Comparison of ENCODE assay signal across 17 cellular contexts in the genomic region with DNA sequence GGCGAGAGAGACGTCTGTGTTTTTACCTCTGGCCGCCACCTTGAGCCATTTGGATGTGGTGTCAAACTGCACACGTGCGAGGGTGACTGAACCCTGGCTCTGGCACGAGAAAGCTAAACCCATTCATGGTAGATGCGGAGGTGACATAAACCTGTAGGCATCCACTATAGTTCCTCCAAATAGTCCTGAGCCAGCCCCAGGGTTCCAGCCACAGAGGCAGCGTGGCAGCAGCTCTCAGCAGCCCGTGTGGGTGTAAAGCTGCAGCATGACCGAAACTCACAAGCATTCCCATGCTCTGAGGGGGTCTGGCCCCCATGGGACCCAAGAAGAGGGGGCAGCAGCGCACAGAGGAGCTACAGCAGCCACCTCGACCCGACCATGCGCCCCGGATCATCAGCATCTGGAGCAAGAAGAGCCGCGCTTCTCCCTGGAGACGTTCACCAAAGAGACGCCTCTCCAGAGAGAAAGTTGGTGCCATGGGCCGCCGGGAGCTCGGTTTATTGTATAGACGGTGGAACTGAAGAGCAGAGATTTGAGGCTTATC.
A peak's percentile ranks its signal among the peaks of the same experiment; 100 is the strongest.
DNase-seq lines count a peak whose midpoint lies in the region; ATAC-seq and TF ChIP-seq lines count a peak whose summit lies in the region.
"Had no signal": no experiment of that assay in that cellular context is flagged by ENCODE, and none has a peak within 500 bp of the region (broad histone marks: within the 10 kb centered on the region; RNA-seq: fewer than 3 reads in every experiment).

No MANE protein-coding gene starts in this region.

- H3K9me3 Mint-ChIP-seq in endothelial cell (ENCODE audit: unreplicated experiment), result peaks cover 4% of the 10 kb centered on the region

- H3K4me3 ChIP-seq in osteoblast (ENCODE audit: insufficient read depth, low read length) (no peak overlapping the region), lower lobe of right lung (no peak overlapping the region)
- H3K4me3 ChIP-seq: Peyer's patch had no signal

- peak; percentile 31 for DNase-seq in Right ventricle myocardium superior
- DNase-seq in Right ventricle myocardium inferior (ENCODE audit: missing footprints), result no peak
- peak; percentile 1 for DNase-seq in endothelial cell (ENCODE audit: low spot score)
- DNase-seq in osteoblast (ENCODE audit: insufficient read length, low spot score, missing footprints), result peak; percentile 23
- DNase-seq in lower lobe of right lung, result no peak
- DNase-seq: DMS79 treated with DMSO at 0.1 percent for 48 hours; KG1; NCI-H1105 treated with DMSO at 0.1 percent for 48 hours; NCI-H1694 treated with DMSO at 0.1 percent for 48 hours; NCI-H2107; NCI-H510A; NCI-H748 treated with DMSO at 0.1 percent for 48 hours; NK-92 treated with Interleukin-12 subunit alpha and Interleukin-12 subunit beta, amount 100 ng/mL, for 24 hours had no signal

- H3K4me2 ChIP-seq in osteoblast (ENCODE audit: insufficient read depth, low read length), result no peak overlapping the region

- ATAC-seq in Right ventricle myocardium superior (ENCODE audit: poor library complexity) (no peak), Right ventricle myocardium inferior (no peak), GM21528 (IDR thresholded peaks at IDR 0.05; ENCODE audit: low FRiP score, unreplicated experiment) (no peak), GM21619 (IDR thresholded peaks at IDR 0.05; ENCODE audit: unreplicated experiment) (no peak), lower lobe of right lung (no peak)

- peaks cover 4% of the 10 kb centered on the region for H3K4me1 Mint-ChIP-seq in endothelial cell (ENCODE audit: unreplicated experiment)

- no peaks in the 10 kb centered on the region for H3K79me2 ChIP-seq in osteoblast (ENCODE audit: insufficient read depth, low read length)

- H3K27ac ChIP-seq in osteoblast (ENCODE audit: low read depth, low read length), result no peak overlapping the region
- no peak overlapping the region for H3K27ac ChIP-seq in lower lobe of right lung
- H3K27ac ChIP-seq: C4-2B, Peyer's patch had no signal

- H3K36me3 ChIP-seq in osteoblast (ENCODE audit: insufficient read depth, low read length) (no peaks in the 10 kb centered on the region), lower lobe of right lung (no peaks in the 10 kb centered on the region)
- H3K36me3 ChIP-seq: Peyer's patch had no signal

- H3K36me3 Mint-ChIP-seq in endothelial cell (ENCODE audit: low read depth, unreplicated experiment), result peaks cover 4% of the 10 kb centered on the region

- H3K27me3 ChIP-seq in osteoblast (ENCODE audit: insufficient read depth, low read length) (no peaks in the 10 kb centered on the region), lower lobe of right lung (ENCODE audit: low read depth) (no peaks in the 10 kb centered on the region)
- H3K27me3 ChIP-seq: Peyer's patch had no signal

- no peak overlapping the region for H3K27ac Mint-ChIP-seq in endothelial cell (ENCODE audit: unreplicated experiment)

- H3K9me3 ChIP-seq in osteoblast (ENCODE audit: low read depth, low read length) (no peaks in the 10 kb centered on the region), lower lobe of right lung (no peaks in the 10 kb centered on the region)
- H3K9me3 ChIP-seq: Peyer's patch had no signal

- TF ChIP-seq CTCF in endothelial cell (IDR thresholded peaks at IDR 0.05; ENCODE audit: unreplicated experiment) (no peak), osteoblast (IDR thresholded peaks at IDR 0.05; ENCODE audit: extremely low read depth, low read depth, low read length) (no peak), lower lobe of right lung (IDR thresholded peaks at IDR 0.05) (no peak)

- H3K27me3 Mint-ChIP-seq in endothelial cell (ENCODE audit: unreplicated experiment), result peaks cover 3% of the 10 kb centered on the region

- H3K4me3 Mint-ChIP-seq in endothelial cell (ENCODE audit: unreplicated experiment), result no peak overlapping the region

- H3K4me1 ChIP-seq in osteoblast (ENCODE audit: insufficient read depth, low read length) (no peaks in the 10 kb centered on the region), lower lobe of right lung (no peaks in the 10 kb centered on the region)
- H3K4me1 ChIP-seq: Peyer's patch had no signal

- H2AFZ ChIP-seq in osteoblast (ENCODE audit: low read length), result no peak overlapping the region

- no peaks in the 10 kb centered on the region for H4K20me1 ChIP-seq in osteoblast (ENCODE audit: insufficient read depth, low read length)

- intact Hi-C loops in Right ventricle myocardium superior (cut with DNase I), result no loop called here
- intact Hi-C loops in Right ventricle myocardium inferior (cut with DNase I), result no loop called here
- intact Hi-C loops in lower lobe of right lung (cut with DNase I), result no loop called here

Comparison
In these comparisons a context has a peak if more than half of its experiments do, and no peak if none do; other contexts are left out.
1. DNase-seq: peak in Right ventricle myocardium superior (single experiment), endothelial cell (single experiment) and osteoblast (single experiment); none in Right ventricle myocardium inferior (single experiment) and lower lobe of right lung (single experiment).